In genomic region chr5:14801792-14802191, GRCh38 we compare ENCODE assay signal across 17 cellular contexts.
"Had no signal": no experiment of that assay in that cellular context is flagged by ENCODE, and none has a peak within 500 bp of the region (broad histone marks: within the 10 kb centered on the region; RNA-seq: fewer than 3 reads in every experiment).

No MANE protein-coding gene starts in this region.

- ATAC-seq: activated CD4-positive, alpha-beta T cell treated with anti-CD3 and anti-CD28 coated beads for 36 hours; heart left ventricle; right lobe of liver; stimulated activated effector memory CD8-positive, alpha-beta T cell treated with anti-CD3 and anti-CD28 coated beads, Interleukin-12 subunit alpha, Interleukin-12 subunit beta, amount 100 ng/mL, for 72 hours had no signal

- H3K27me3 Mint-ChIP-seq: activated B cell treated with CpG ODN at 0.5 μM for 24 hours; activated CD4-positive, alpha-beta memory T cell treated with anti-CD3 and anti-CD28 coated beads, Interleukin-2, amount 10 ng/mL, durations not matched to agents 7 days and 5 days; activated CD4-positive, alpha-beta T cell treated with anti-CD3 and anti-CD28 coated beads for 36 hours; activated naive CD8-positive, alpha-beta T cell; central memory CD8-positive, alpha-beta T cell; memory B cell had no signal

- H3K9me3 Mint-ChIP-seq: activated B cell treated with CpG ODN at 0.5 μM for 24 hours; activated CD4-positive, alpha-beta memory T cell treated with anti-CD3 and anti-CD28 coated beads, Interleukin-2, amount 10 ng/mL, durations not matched to agents 7 days and 5 days; activated T-helper 1 cell treated with anti-CD3 and anti-CD28 coated beads, Interleukin-12 subunit alpha, Interleukin-12 subunit beta, Interleukin-2, Interleukin-4 antibody, amounts not matched to agents 30 ng/mL and 10 ng/mL and 1 ng/mL, durations not matched to agents 14 hours and 24 hours and 36 hours; central memory CD8-positive, alpha-beta T cell had no signal

- H3K4me3 Mint-ChIP-seq: activated B cell treated with CpG ODN at 0.5 μM for 24 hours; activated CD4-positive, alpha-beta memory T cell treated with anti-CD3 and anti-CD28 coated beads, Interleukin-2, amount 10 ng/mL, durations not matched to agents 7 days and 5 days; activated CD4-positive, alpha-beta T cell treated with anti-CD3 and anti-CD28 coated beads for 36 hours; activated naive CD8-positive, alpha-beta T cell; activated T-helper 1 cell treated with anti-CD3 and anti-CD28 coated beads, Interleukin-12 subunit alpha, Interleukin-12 subunit beta, Interleukin-2, Interleukin-4 antibody, amounts not matched to agents 30 ng/mL and 10 ng/mL and 1 ng/mL, durations not matched to agents 14 hours and 24 hours and 36 hours; central memory CD8-positive, alpha-beta T cell; memory B cell; stimulated activated effector memory CD8-positive, alpha-beta T cell treated with anti-CD3 and anti-CD28 coated beads, Interleukin-12 subunit alpha, Interleukin-12 subunit beta, amount 100 ng/mL, for 72 hours had no signal

- H3K27ac Mint-ChIP-seq: activated B cell treated with CpG ODN at 0.5 μM for 24 hours; activated CD4-positive, alpha-beta memory T cell treated with anti-CD3 and anti-CD28 coated beads, Interleukin-2, amount 10 ng/mL, durations not matched to agents 7 days and 5 days; activated CD4-positive, alpha-beta T cell treated with anti-CD3 and anti-CD28 coated beads for 36 hours; activated naive CD8-positive, alpha-beta T cell; activated T-helper 1 cell treated with anti-CD3 and anti-CD28 coated beads, Interleukin-12 subunit alpha, Interleukin-12 subunit beta, Interleukin-2, Interleukin-4 antibody, amounts not matched to agents 30 ng/mL and 10 ng/mL and 1 ng/mL, durations not matched to agents 14 hours and 24 hours and 36 hours; memory B cell; stimulated activated effector memory CD8-positive, alpha-beta T cell treated with anti-CD3 and anti-CD28 coated beads, Interleukin-12 subunit alpha, Interleukin-12 subunit beta, amount 100 ng/mL, for 72 hours had no signal

- DNase-seq: activated B cell treated with CpG ODN at 0.5 μM for 24 hours; activated CD4-positive, alpha-beta memory T cell treated with anti-CD3 and anti-CD28 coated beads, Interleukin-2, amount 10 ng/mL, durations not matched to agents 7 days and 5 days; activated CD4-positive, alpha-beta T cell treated with anti-CD3 and anti-CD28 coated beads for 36 hours; activated gamma-delta T cell treated with Interleukin-2 at 50 U/mL for 16 hours; amniotic stem cell; heart left ventricle; nucleus accumbens; right lobe of liver; stimulated activated CD4-positive, alpha-beta T cell treated with anti-CD3 and anti-CD28 coated beads, Interleukin-2, amount 100 ng/mL, for 24 hours; stomach; T-helper 9 cell; transverse colon had no signal
